Comparison of ENCODE assay signal across 8 cellular contexts in the genomic region with DNA sequence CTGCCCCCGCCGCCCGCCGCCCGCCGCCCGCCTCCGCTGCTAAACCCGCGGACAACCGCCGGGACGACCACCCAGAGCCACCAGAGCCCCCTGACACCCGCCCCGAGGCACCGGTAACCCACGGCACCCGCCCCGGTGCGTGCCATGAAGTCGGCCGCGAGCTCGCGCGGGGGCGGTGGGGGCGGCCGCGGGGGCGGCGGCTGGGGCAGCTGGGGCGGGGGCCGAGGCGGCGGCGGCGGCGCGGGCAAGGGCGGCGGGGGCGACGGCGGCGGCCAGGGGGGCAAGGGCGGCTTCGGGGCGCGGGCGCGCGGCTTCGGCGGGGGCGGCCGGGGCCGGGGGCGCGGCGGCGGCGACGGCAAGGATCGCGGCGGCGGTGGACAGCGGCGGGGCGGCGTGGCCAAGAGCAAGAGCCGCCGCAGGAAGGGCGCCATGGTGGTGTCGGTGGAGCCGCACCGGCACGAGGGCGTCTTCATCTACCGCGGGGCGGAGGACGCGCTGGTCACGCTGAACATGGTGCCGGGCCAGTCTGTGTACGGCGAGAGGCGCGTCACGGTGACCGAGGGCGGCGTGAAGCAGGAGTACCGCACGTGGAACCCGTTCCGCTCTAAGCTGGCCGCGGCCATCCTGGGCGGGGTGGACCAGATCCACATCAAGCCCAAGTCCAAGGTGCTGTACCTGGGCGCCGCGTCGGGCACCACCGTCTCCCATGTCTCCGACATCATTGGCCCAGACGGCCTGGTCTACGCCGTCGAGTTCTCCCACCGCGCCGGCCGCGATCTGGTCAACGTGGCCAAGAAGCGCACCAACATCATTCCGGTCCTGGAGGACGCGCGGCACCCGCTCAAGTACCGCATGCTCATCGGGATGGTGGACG. TPM values are rescaled to one million over a fixed set of nuclear protein-coding genes. Genes with fewer than 3 reads are reported as not detected.
DNase-seq lines count a peak whose midpoint lies in the region; ATAC-seq and TF ChIP-seq lines count a peak whose summit lies in the region.

No MANE protein-coding gene starts in this region.

- 41 to 44% methylated on average over 71 to 74 of the region's 127 CpGs for WGBS in mesodermal cell (ENCODE audit: insufficient coverage in 2 of 2), 2 experiments

- peaks cover 3% of the 10 kb centered on the region for H3K4me1 ChIP-seq in mesodermal cell (ENCODE audit: control insufficient read depth, insufficient read depth, low read length, poor library complexity, severe bottlenecking)

- no peaks in the 10 kb centered on the region for H3K36me3 ChIP-seq in mesodermal cell (ENCODE audit: control insufficient read depth, insufficient read depth, low read length)

- DNase-seq in stimulated activated CD4-positive, alpha-beta T cell treated with anti-CD3 and anti-CD28 coated beads, Interleukin-4, amount 100 ng/mL, for 1 hour = peak; percentile 4
- DNase-seq in stimulated activated CD4-positive, alpha-beta T cell treated with anti-CD3 and anti-CD28 coated beads, Interleukin-2, amount 100 ng/mL, for 48 hours = no peak
- DNase-seq in cardiac fibroblast (ENCODE audit: low read depth in 2 of 2) (peak in 1 of 2 donors; percentile 7), dedifferentiated amniotic fluid mesenchymal stem cell (ENCODE audit: extremely low spot score) (no peak), foreskin melanocyte (no peak)
- no peak for DNase-seq in NK-92 treated with Interleukin-12 subunit alpha and Interleukin-12 subunit beta, amount 100 ng/mL, for 24 hours (lab: John Stamatoyannopoulos, UW)

- TF ChIP-seq CTCF in cardiac fibroblast (IDR thresholded peaks at IDR 0.05; ENCODE audit: low read depth, low read length) = no peak

- H3K27ac ChIP-seq in mesodermal cell (ENCODE audit: low read depth, low read length, severe bottlenecking) = no peak overlapping the region

- no peak for ATAC-seq in HG02870 (IDR thresholded peaks at IDR 0.05; ENCODE audit: unreplicated experiment)

- H3K4me3 ChIP-seq in cardiac fibroblast (replicated peaks in 1 of 2; ENCODE audit: low read depth in 2 of 2, low read length in 2 of 2) (peak overlapping the region; percentile 24 to 45), mesodermal cell (ENCODE audit: extremely low read depth, insufficient read depth, low read length, poor library complexity, severe bottlenecking) (peak overlapping the region; percentile 27)

- peaks cover 4% of the 10 kb centered on the region for H3K9me3 ChIP-seq in mesodermal cell (ENCODE audit: control insufficient read depth, low read length)

RNA-seq across cellular contexts. Expression of gene FBLL1, which starts 0.5 kb away (rescaled TPM):
- polyA plus RNA-seq in mesodermal cell (2013, experiment 1 of 2) = 1.2 TPM
- 1.4 TPM for polyA plus RNA-seq in mesodermal cell (2013, experiment 2 of 2)

RNA-seq across cellular contexts. Expression of gene RARS1, which starts 43.3 kb away (rescaled TPM):
- 106 TPM for polyA plus RNA-seq in mesodermal cell (2013, experiment 1 of 2)
- 115 TPM for polyA plus RNA-seq in mesodermal cell (2013, experiment 2 of 2)

RNA-seq across cellular contexts. Expression of gene PANK3, which starts 49.6 kb away (rescaled TPM):
- 51.1 TPM for polyA plus RNA-seq in mesodermal cell (2013, experiment 1 of 2)
- polyA plus RNA-seq in mesodermal cell (2013, experiment 2 of 2) = 50.0 TPM
